Comparison of ENCODE assay signal across 7 cellular contexts in the genomic region with DNA sequence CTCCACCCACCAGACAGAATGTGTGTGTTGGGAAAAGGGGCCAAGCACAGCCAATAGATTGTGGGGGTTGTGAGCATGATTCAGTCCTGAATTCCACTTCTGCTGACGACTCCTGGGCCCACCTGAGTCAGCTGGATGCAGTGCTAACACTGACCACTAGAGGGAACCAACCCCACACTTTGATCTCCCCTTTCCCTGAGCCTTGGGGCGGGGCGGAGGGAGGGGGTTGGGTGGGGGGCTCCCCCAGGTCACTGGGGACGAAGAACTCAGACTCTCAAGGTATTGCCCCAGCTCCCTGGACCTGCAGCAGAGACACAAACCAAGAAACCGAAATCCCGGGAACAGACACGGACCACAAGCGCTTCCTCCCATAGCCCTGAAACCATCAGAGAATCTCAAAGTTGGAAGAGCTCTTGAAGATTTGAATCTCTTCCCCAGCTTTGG. TPM values are rescaled to one million over a fixed set of nuclear protein-coding genes. Genes with fewer than 3 reads are reported as not detected.
DNase-seq lines count a peak whose midpoint lies in the region; ATAC-seq and TF ChIP-seq lines count a peak whose summit lies in the region.
"Had no signal": no experiment of that assay in that cellular context is flagged by ENCODE, and none has a peak within 500 bp of the region (broad histone marks: within the 10 kb centered on the region; RNA-seq: fewer than 3 reads in every experiment).

No MANE protein-coding gene starts in this region.

- H3K27me3 ChIP-seq in Caco-2 (replicated peaks; ENCODE audit: control insufficient read depth, insufficient read depth, low read length) = no peaks in the 10 kb centered on the region; the same call in 1 of the 2 replicates
- no peaks in the 10 kb centered on the region for H3K27me3 ChIP-seq in mesendoderm (ENCODE audit: insufficient read depth, low read length, poor library complexity)

- CTCF ChIA-PET in Caco-2 (lab: Charles Lee) = interaction anchor here (0.6 to 2.5 kb wide), 12 partner anchors 19 to 222 kb away, joined by 3 to 16 read pairs (median 4); no protein-coding TSS in a partner anchor

- H2BK5ac ChIP-seq in mesendoderm (ENCODE audit: low read length) = no peak overlapping the region

- no TSS peak for BruUV-seq in Caco-2 (replicated peaks; lab: Mats Ljungman, UMichigan)

- no peaks in the 10 kb centered on the region for H3K9me3 ChIP-seq in Caco-2

- no peak overlapping the region for H3K23ac ChIP-seq in mesendoderm (ENCODE audit: low read length)

- H3K4me3 Mint-ChIP-seq in Caco-2 (ENCODE audit: unreplicated experiment) = no peak overlapping the region
- H3K4me3 Mint-ChIP-seq: IgD-negative memory B cell had no signal

- H2BK120ac ChIP-seq in mesendoderm (ENCODE audit: low read depth, low read length) = no peak overlapping the region

- H3K4me1 Mint-ChIP-seq in Caco-2 (ENCODE audit: low read depth, unreplicated experiment) = no peaks in the 10 kb centered on the region

- peak; percentile 71 to 73 for ATAC-seq in activated naive CD4-positive, alpha-beta T cell treated with anti-CD3 and anti-CD28 coated beads, Interleukin-2, amount 50 U/mL, for 72 hours
- no peak for ATAC-seq in GM18858 (IDR thresholded peaks at IDR 0.05; ENCODE audit: unreplicated experiment)

- peak; percentile 80 to 87 for TF ChIP-seq CTCF in Caco-2 (IDR thresholded peaks at IDR 0.05; ENCODE audit: insufficient read depth in 1 of 2, low read depth in 1 of 2, low read length in 1 of 2, severe bottlenecking in 1 of 2, unreplicated experiment in 1 of 2)

- no peak overlapping the region for H3K4me3 ChIP-seq in Caco-2 (ENCODE audit: low read depth, low read length)
- no peak overlapping the region for H3K4me3 ChIP-seq in mesendoderm (ENCODE audit: low read length)

- H3K79me2 ChIP-seq in mesendoderm (ENCODE audit: control insufficient read depth, insufficient read depth, low read length) = no peaks in the 10 kb centered on the region

- no peak overlapping the region for H4K8ac ChIP-seq in mesendoderm (ENCODE audit: low read depth, low read length)

- no peak overlapping the region for H3K56ac ChIP-seq in mesendoderm (ENCODE audit: low read length)

- H3K4me1 ChIP-seq in Caco-2 (no peaks in the 10 kb centered on the region), mesendoderm (ENCODE audit: control insufficient read depth, low read depth, low read length) (no peaks in the 10 kb centered on the region)

- no peaks in the 10 kb centered on the region for H3K9me3 Mint-ChIP-seq in Caco-2 (ENCODE audit: unreplicated experiment)
- H3K9me3 Mint-ChIP-seq in activated naive CD4-positive, alpha-beta T cell treated with anti-CD3 and anti-CD28 coated beads, Interleukin-2, amount 50 U/mL, for 72 hours = no peaks in the 10 kb centered on the region
- H3K9me3 Mint-ChIP-seq: IgD-negative memory B cell had no signal

- no peak overlapping the region for H4K5ac ChIP-seq in mesendoderm (ENCODE audit: low read length)

- no peak overlapping the region for H2BK15ac ChIP-seq in mesendoderm (replicated peaks; ENCODE audit: low read depth)

- no peak overlapping the region for H3K4ac ChIP-seq in mesendoderm (ENCODE audit: low read depth, low read length)

- H3K18ac ChIP-seq in mesendoderm (ENCODE audit: low read length) = no peak overlapping the region

- POLR2A ChIA-PET in Caco-2 (lab: Charles Lee) = no interaction called here

- H3K27ac ChIP-seq in mesendoderm (ENCODE audit: low read depth, low read length) = no peak overlapping the region

- no peaks in the 10 kb centered on the region for H3K36me3 Mint-ChIP-seq in Caco-2 (ENCODE audit: insufficient read depth, unreplicated experiment)
- no peaks in the 10 kb centered on the region for H3K36me3 Mint-ChIP-seq in activated naive CD4-positive, alpha-beta T cell treated with anti-CD3 and anti-CD28 coated beads, Interleukin-2, amount 50 U/mL, for 72 hours
- H3K36me3 Mint-ChIP-seq: IgD-negative memory B cell had no signal

- no peaks in the 10 kb centered on the region for H3K79me1 ChIP-seq in mesendoderm (ENCODE audit: low read length)

- no peak overlapping the region for H3K9ac ChIP-seq in mesendoderm (ENCODE audit: low read length)

- H3K36me3 ChIP-seq in Caco-2 (ENCODE audit: control insufficient read depth, insufficient read depth, low read length) (no peaks in the 10 kb centered on the region), mesendoderm (ENCODE audit: control insufficient read depth, insufficient read depth, low read length) (no peaks in the 10 kb centered on the region)

- WGBS in mesendoderm (ENCODE audit: extremely low coverage, insufficient coverage, low lambda C conversion rate) = no CpG with 5 or more reads among the region's 8 CpGs

- intact Hi-C loops in Caco-2 (cut with micrococcal nuclease; ENCODE audit: unreplicated experiment) = no loop called here

- peaks cover 31% of the 10 kb centered on the region for H3K27me3 Mint-ChIP-seq in Caco-2 (ENCODE audit: insufficient read depth, unreplicated experiment)

- DNase-seq in Caco-2 = peak in 1 of 2 experiments; percentile 66
- DNase-seq in NCI-H748 treated with DMSO at 0.1 percent for 48 hours (lab: John Stamatoyannopoulos, UW) = peak; percentile 17
- peak in 1 of 2 donors; percentile 76 for DNase-seq in activated naive CD4-positive, alpha-beta T cell treated with anti-CD3 and anti-CD28 coated beads, Interleukin-2, amount 50 U/mL, for 72 hours (ENCODE audit: low spot score in 2 of 2)
- DNase-seq in mesendoderm = peak; percentile 41
- no peak for DNase-seq in cerebellar nuclear complex (lab: John Stamatoyannopoulos, UW)

- no peak overlapping the region for H3K4me2 ChIP-seq in mesendoderm (ENCODE audit: low read length)

- no peak overlapping the region for H3K27ac Mint-ChIP-seq in Caco-2 (ENCODE audit: unreplicated experiment)
- H3K27ac Mint-ChIP-seq in activated naive CD4-positive, alpha-beta T cell treated with anti-CD3 and anti-CD28 coated beads, Interleukin-2, amount 50 U/mL, for 72 hours = no peak overlapping the region

- no peak overlapping the region for H2AK5ac ChIP-seq in mesendoderm (ENCODE audit: low read length)

RNA-seq across cellular contexts. Expression of a gene that starts 0.6 kb away (rescaled TPM):
- total RNA-seq in Caco-2 (2022) = not detected in 2 replicates
- total RNA-seq in activated naive CD4-positive, alpha-beta T cell treated with anti-CD3 and anti-CD28 coated beads, Interleukin-2, amount 50 U/mL, for 72 hours = under 1 TPM in 1 of 2 donors, not detected in 1; 0.31 TPM
- 0.51 TPM for polyA plus RNA-seq in mesendoderm (2013, experiment 1 of 2)
- polyA plus RNA-seq in mesendoderm (2013, experiment 2 of 2) = 0.46 TPM
- polyA plus RNA-seq: IgD-negative memory B cell had no signal

RNA-seq across cellular contexts. Expression of a gene that starts 7.0 kb away (rescaled TPM):
- total RNA-seq in Caco-2 (2022) = not detected in 2 replicates
- 1 to 10 TPM in 1 of 2 donors, not detected in 1; 1.0 TPM for total RNA-seq in activated naive CD4-positive, alpha-beta T cell treated with anti-CD3 and anti-CD28 coated beads, Interleukin-2, amount 50 U/mL, for 72 hours
- polyA plus RNA-seq in mesendoderm (2013, experiment 1 of 2) = 0.14 TPM
- polyA plus RNA-seq in mesendoderm (2013, experiment 2 of 2) = 0.35 TPM

RNA-seq across cellular contexts. Expression of a gene that starts 15.3 kb away (rescaled TPM):
- not detected in 2 replicates for total RNA-seq in Caco-2 (2022)
- 1 to 10 TPM; 8.3 to 8.9 TPM for total RNA-seq in activated naive CD4-positive, alpha-beta T cell treated with anti-CD3 and anti-CD28 coated beads, Interleukin-2, amount 50 U/mL, for 72 hours
- 1.9 TPM for polyA plus RNA-seq in mesendoderm (2013, experiment 1 of 2)
- polyA plus RNA-seq in mesendoderm (2013, experiment 2 of 2) = 1.9 TPM
- polyA plus RNA-seq: IgD-negative memory B cell had no signal

RNA-seq across cellular contexts. Expression of a gene that starts 20.5 kb away (rescaled TPM):
- not detected in 2 replicates for total RNA-seq in Caco-2 (2022)
- 10 to 100 TPM; 28.7 to 52.6 TPM for total RNA-seq in activated naive CD4-positive, alpha-beta T cell treated with anti-CD3 and anti-CD28 coated beads, Interleukin-2, amount 50 U/mL, for 72 hours
- polyA plus RNA-seq in mesendoderm (2013, experiment 1 of 2) = 0.87 TPM
- 0.94 TPM for polyA plus RNA-seq in mesendoderm (2013, experiment 2 of 2)

RNA-seq across cellular contexts. Expression of a gene that starts 29.9 kb away (rescaled TPM):
- total RNA-seq in Caco-2 (2022) = not detected in 2 replicates
- total RNA-seq in activated naive CD4-positive, alpha-beta T cell treated with anti-CD3 and anti-CD28 coated beads, Interleukin-2, amount 50 U/mL, for 72 hours = not detected
- 1.4 TPM for polyA plus RNA-seq in mesendoderm (2013, experiment 1 of 2)
- 1.6 TPM for polyA plus RNA-seq in mesendoderm (2013, experiment 2 of 2)
- polyA plus RNA-seq: IgD-negative memory B cell had no signal

Comparison
In these comparisons a context has a peak if more than half of its experiments do, and no peak if none do; other contexts are left out.
1. DNase-seq: peak in NCI-H748 treated with DMSO at 0.1 percent for 48 hours (single experiment) and mesendoderm (single experiment); none in cerebellar nuclear complex (0 of 2).